Comparison of ENCODE assay signal across 9 cellular contexts in the genomic region with DNA sequence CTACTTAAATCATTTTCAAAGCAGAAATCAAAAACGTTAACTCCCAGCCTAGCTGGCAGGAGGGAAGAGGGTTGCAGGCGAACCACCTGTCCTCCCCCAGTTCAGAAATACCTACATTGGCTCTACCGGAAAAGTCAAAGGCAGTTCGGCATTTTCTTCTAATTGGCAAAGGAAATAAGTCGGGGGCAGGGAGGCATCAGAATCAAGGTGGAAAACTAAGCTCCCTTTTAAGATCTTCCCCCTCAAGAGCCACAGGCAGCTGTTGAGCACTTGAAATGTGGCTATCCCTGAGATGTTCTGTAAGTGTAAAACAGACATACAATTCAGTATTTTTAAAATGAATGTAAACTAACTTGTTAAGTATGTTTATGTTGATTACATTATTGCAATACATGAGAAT. TPM values are rescaled to one million over a fixed set of nuclear protein-coding genes. Genes with fewer than 3 reads are reported as not detected.
DNase-seq lines count a peak whose midpoint lies in the region; ATAC-seq and TF ChIP-seq lines count a peak whose summit lies in the region.
"Had no signal": no experiment of that assay in that cellular context is flagged by ENCODE, and none has a peak within 500 bp of the region (broad histone marks: within the 10 kb centered on the region; RNA-seq: fewer than 3 reads in every experiment).

No MANE protein-coding gene starts in this region.

- H3K36me3 Mint-ChIP-seq in activated T-helper 1 cell treated with anti-CD3 and anti-CD28 coated beads, Interleukin-12 subunit alpha, Interleukin-12 subunit beta, Interleukin-2, Interleukin-4 antibody, amounts not matched to agents 30 ng/mL and 10 ng/mL and 1 ng/mL, durations not matched to agents 14 hours and 24 hours and 36 hours (ENCODE audit: low read depth), result peaks cover 14% of the 10 kb centered on the region
- peaks cover 7% of the 10 kb centered on the region for H3K36me3 Mint-ChIP-seq in memory B cell

- H3K27me3 ChIP-seq in heart left ventricle (peaks cover 0 to 18% (median 0%) of the 10 kb centered on the region in 9 donors), transverse colon (peaks cover 4% of the 10 kb centered on the region)

- H3K27me3 Mint-ChIP-seq in activated T-helper 1 cell treated with anti-CD3 and anti-CD28 coated beads, Interleukin-12 subunit alpha, Interleukin-12 subunit beta, Interleukin-2, Interleukin-4 antibody, amounts not matched to agents 30 ng/mL and 10 ng/mL and 1 ng/mL, durations not matched to agents 14 hours and 24 hours and 36 hours (ENCODE audit: insufficient read depth), result peaks cover 7% of the 10 kb centered on the region
- no peaks in the 10 kb centered on the region for H3K27me3 Mint-ChIP-seq in memory B cell

- H3K4me3 ChIP-seq in heart left ventricle (peak overlapping the region in 9 of 12 donors; percentile 68 to 95 (median 86)), transverse colon (peak overlapping the region in 1 of 4 donors; percentile 65)

- no peak for ATAC-seq in heart left ventricle
- ATAC-seq in Right ventricle myocardium inferior, result no peak
- ATAC-seq in memory B cell (ENCODE audit: low read depth), result no peak

- H3K27ac Mint-ChIP-seq in activated T-helper 1 cell treated with anti-CD3 and anti-CD28 coated beads, Interleukin-12 subunit alpha, Interleukin-12 subunit beta, Interleukin-2, Interleukin-4 antibody, amounts not matched to agents 30 ng/mL and 10 ng/mL and 1 ng/mL, durations not matched to agents 14 hours and 24 hours and 36 hours, result peak overlapping the region; percentile 97
- H3K27ac Mint-ChIP-seq in memory B cell, result peak overlapping the region; percentile 99

- in situ Hi-C loops in transverse colon (cut with MboI; ENCODE audit: low pct_ligation_motif_present in 1 of 4, low pct_unique_long_range_greater_than_20kb in 1 of 4, low sequenced_read_pairs in 3 of 4), result no loop called here

- no peak for TF ChIP-seq POLR2A in heart left ventricle (IDR thresholded peaks at IDR 0.05)
- no peak for TF ChIP-seq POLR2A in transverse colon (IDR thresholded peaks at IDR 0.05)

- H3K36me3 ChIP-seq in heart left ventricle (no peaks in the 10 kb centered on the region), transverse colon (no peaks in the 10 kb centered on the region)

- peaks cover 48% of the 10 kb centered on the region for H3K4me1 Mint-ChIP-seq in activated T-helper 1 cell treated with anti-CD3 and anti-CD28 coated beads, Interleukin-12 subunit alpha, Interleukin-12 subunit beta, Interleukin-2, Interleukin-4 antibody, amounts not matched to agents 30 ng/mL and 10 ng/mL and 1 ng/mL, durations not matched to agents 14 hours and 24 hours and 36 hours (ENCODE audit: low read depth)
- peaks cover 18% of the 10 kb centered on the region for H3K4me1 Mint-ChIP-seq in memory B cell

- TF ChIP-seq CTCF in heart left ventricle (IDR thresholded peaks at IDR 0.05) (no peak), transverse colon (IDR thresholded peaks at IDR 0.05) (no peak)

- DNase-seq in heart left ventricle, result no peak
- DNase-seq in Right ventricle myocardium inferior (ENCODE audit: missing footprints), result no peak
- DNase-seq in activated T-helper 1 cell treated with anti-CD3 and anti-CD28 coated beads, Interleukin-12 subunit alpha, Interleukin-12 subunit beta, Interleukin-2, Interleukin-4 antibody, amounts not matched to agents 30 ng/mL and 10 ng/mL and 1 ng/mL, durations not matched to agents 14 hours and 24 hours and 36 hours (ENCODE audit: low spot score), result no peak
- no peak for DNase-seq in memory B cell (ENCODE audit: low spot score in 2 of 2)
- no peak for DNase-seq in transverse colon
- no peak for DNase-seq in posterior vena cava (ENCODE audit: low spot score)
- DNase-seq in activated effector memory CD4-positive, alpha-beta T cell treated with Interleukin-2 at 50 U/mL for 16 hours, result no peak
- no peak for DNase-seq in SK-N-DZ (ENCODE audit: low spot score)
- DNase-seq: NCI-H748 treated with DMSO at 0.1 percent for 48 hours had no signal

- H3K4me1 ChIP-seq in heart left ventricle, result peaks cover 0 to 38% (median 14%) of the 10 kb centered on the region in 12 donors
- peaks cover 0 to 21% (median 5%) of the 10 kb centered on the region in 4 donors for H3K4me1 ChIP-seq in transverse colon

- TF ChIP-seq EP300 in transverse colon (IDR thresholded peaks at IDR 0.05; ENCODE audit: low read depth), result no peak

- H3K9me3 Mint-ChIP-seq in activated T-helper 1 cell treated with anti-CD3 and anti-CD28 coated beads, Interleukin-12 subunit alpha, Interleukin-12 subunit beta, Interleukin-2, Interleukin-4 antibody, amounts not matched to agents 30 ng/mL and 10 ng/mL and 1 ng/mL, durations not matched to agents 14 hours and 24 hours and 36 hours, result no peaks in the 10 kb centered on the region
- H3K9me3 Mint-ChIP-seq in memory B cell, result no peaks in the 10 kb centered on the region

- peak overlapping the region; percentile 93 for H3K4me3 Mint-ChIP-seq in activated T-helper 1 cell treated with anti-CD3 and anti-CD28 coated beads, Interleukin-12 subunit alpha, Interleukin-12 subunit beta, Interleukin-2, Interleukin-4 antibody, amounts not matched to agents 30 ng/mL and 10 ng/mL and 1 ng/mL, durations not matched to agents 14 hours and 24 hours and 36 hours
- H3K4me3 Mint-ChIP-seq in memory B cell, result peak overlapping the region; percentile 88

- peak overlapping the region in 5 of 12 donors; percentile 90 to 97 (median 91) for H3K27ac ChIP-seq in heart left ventricle
- peak overlapping the region; percentile 11 to 89 (median 86) for H3K27ac ChIP-seq in transverse colon

- peaks cover 0 to 3% (median 0%) of the 10 kb centered on the region in 12 donors for H3K9me3 ChIP-seq in heart left ventricle
- no peaks in the 10 kb centered on the region for H3K9me3 ChIP-seq in transverse colon

- 21 to 36% (median 25%) methylated on average over 5 of the region's 5 CpGs for WGBS in heart left ventricle, 4 donors
- WGBS in transverse colon (ENCODE audit: low coverage in 1 of 2), 2 donors, result 27 to 30% methylated on average over 5 of the region's 5 CpGs

- intact Hi-C loops in heart left ventricle (cut with DNase I), result loop anchor here in 9 of 10 donors (2.0 to 10.0 kb wide), 16 partner anchors 42 to 241 kb away; no protein-coding TSS in a partner anchor
- intact Hi-C loops in Right ventricle myocardium inferior (cut with DNase I), result loop anchor here (2.0 to 5.0 kb wide), 2 partner anchors 165 to 237 kb away; no protein-coding TSS in a partner anchor
- intact Hi-C loops in activated T-helper 1 cell treated with anti-CD3 and anti-CD28 coated beads, Interleukin-12 subunit alpha, Interleukin-12 subunit beta, Interleukin-2, Interleukin-4 antibody, amounts not matched to agents 30 ng/mL and 10 ng/mL and 1 ng/mL, durations not matched to agents 14 hours and 24 hours and 36 hours (cut with micrococcal nuclease), result loop anchor here (1.0 to 10.0 kb wide), 12 partner anchors 41 to 1635 kb away; no protein-coding TSS in a partner anchor
- intact Hi-C loops in transverse colon (cut with DNase I; ENCODE audit: low total_unique reads), result no loop called here
- intact Hi-C loops in posterior vena cava (cut with DNase I), result loop anchor here in 1 of 2 donors (10.0 kb wide), 1 partner anchor 765 kb away; no protein-coding TSS in a partner anchor

RNA-seq across cellular contexts. Expression of gene ELMO1, which starts 1.0 kb away (rescaled TPM):
- total RNA-seq in heart left ventricle (10 to 100 TPM in 8 of 9 donors, 1 to 10 TPM in 1; 9.8 to 38.6 (median 15.3) TPM), Right ventricle myocardium inferior (13.8 TPM), transverse colon (100 to 1,000 TPM in 1 of 4 donors, 10 to 100 TPM in 3; 24.6 to 120 (median 71.9) TPM), posterior vena cava (10 to 100 TPM; 32.2 to 46.7 TPM)
- 1 to 10 TPM; 6.9 to 7.9 TPM for polyA plus RNA-seq in heart left ventricle
- total RNA-seq in activated T-helper 1 cell treated with anti-CD3 and anti-CD28 coated beads, Interleukin-12 subunit alpha, Interleukin-12 subunit beta, Interleukin-2, Interleukin-4 antibody, amounts not matched to agents 30 ng/mL and 10 ng/mL and 1 ng/mL, durations not matched to agents 14 hours and 24 hours and 36 hours, result 113 and 119 TPM in 2 replicates
- polyA plus RNA-seq in SK-N-DZ (2014; cell fraction: cytosol; rRNA removed), result 9.4 and 12.0 TPM in 2 replicates
- 5.4 and 9.9 TPM in 2 replicates for polyA plus RNA-seq in SK-N-DZ (2014; cell fraction: nucleus; rRNA removed)
